14 cellular contexts compared by ENCODE assay signal in the genomic region with DNA sequence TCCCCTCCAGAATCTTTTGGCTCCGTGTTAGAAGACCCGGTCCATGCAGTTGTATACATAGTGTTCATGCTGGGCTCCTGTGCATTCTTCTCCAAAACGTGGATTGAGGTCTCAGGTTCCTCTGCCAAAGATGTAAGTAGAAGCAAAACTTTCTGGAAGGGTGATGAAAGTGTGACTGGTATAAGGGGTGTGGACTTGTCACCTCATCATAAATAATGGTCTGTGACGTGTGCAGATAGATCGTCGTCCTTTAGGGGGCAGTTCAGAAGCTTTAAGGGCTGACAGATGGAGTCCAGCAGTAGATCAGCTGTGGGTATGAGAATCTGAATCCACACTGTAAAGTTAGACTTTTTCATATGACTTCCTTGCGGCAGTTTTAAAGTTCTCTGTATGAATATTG. TPM values are rescaled to one million over a fixed set of nuclear protein-coding genes. Genes with fewer than 3 reads are reported as not detected.
DNase-seq lines count a peak whose midpoint lies in the region; TF ChIP-seq lines count a peak whose summit lies in the region.
"Had no signal": no experiment of that assay in that cellular context is flagged by ENCODE, and none has a peak within 500 bp of the region (broad histone marks: within the 10 kb centered on the region; RNA-seq: fewer than 3 reads in every experiment).

No MANE protein-coding gene starts in this region.

- no peak for TF ChIP-seq POLR2A in esophagus muscularis mucosa (IDR thresholded peaks at IDR 0.05; ENCODE audit: low read depth)

- H3K27me3 ChIP-seq in esophagus muscularis mucosa: no peaks in the 10 kb centered on the region
- H3K27me3 ChIP-seq: BE2C, heart left ventricle, vagina had no signal

- no peak for TF ChIP-seq CTCF in esophagus muscularis mucosa (IDR thresholded peaks at IDR 0.05)

- H3K9me3 ChIP-seq in esophagus muscularis mucosa: no peaks in the 10 kb centered on the region
- H3K9me3 ChIP-seq: BE2C, heart left ventricle, vagina had no signal

- peaks cover 88 to 100% (median 100%) of the 10 kb centered on the region in 4 donors for H3K36me3 ChIP-seq in esophagus muscularis mucosa

- no peak overlapping the region for H3K27ac ChIP-seq in esophagus muscularis mucosa (replicated peaks in 1 of 4)
- H3K27ac ChIP-seq: heart left ventricle, vagina had no signal

- 64% methylated on average over 7 of the region's 7 CpGs for WGBS in esophagus muscularis mucosa

- H3K4me3 ChIP-seq in Jurkat, Clone E6-1 (ENCODE audit: low read length): no peak overlapping the region
- no peak overlapping the region for H3K4me3 ChIP-seq in esophagus muscularis mucosa
- H3K4me3 ChIP-seq: heart left ventricle, vagina had no signal

- intact Hi-C loops in esophagus muscularis mucosa (cut with DNase I): no loop called here

- no peaks in the 10 kb centered on the region for H3K4me1 ChIP-seq in esophagus muscularis mucosa
- H3K4me1 ChIP-seq: BE2C, vagina had no signal

- DNase-seq in NCI-H2171 treated with DMSO at 0.1 percent for 48 hours (lab: John Stamatoyannopoulos, UW) (peak; percentile 6), NCI-H2171 (lab: John Stamatoyannopoulos, UW) (no peak), RKO (ENCODE audit: low spot score) (peak; percentile 63), esophagus muscularis mucosa (ENCODE audit: extremely low spot score) (peak; percentile 42), retina (no peak), NCI-H446 treated with DMSO at 0.1 percent for 48 hours (lab: John Stamatoyannopoulos, UW) (no peak), NCI-H2029 (lab: John Stamatoyannopoulos, UW) (no peak)
- peak; percentile 11 for DNase-seq in Jurkat, Clone E6-1 (ENCODE audit: low read depth, low spot score)
- DNase-seq: 8988T, heart left ventricle, NCI-H345, T-helper 2 cell had no signal

- no peak for TF ChIP-seq EP300 in esophagus muscularis mucosa (IDR thresholded peaks at IDR 0.05)

RNA-seq across cellular contexts. Expression of a gene that starts 15.2 kb away (rescaled TPM):
- polyA plus RNA-seq in Jurkat, Clone E6-1 (2012; ENCODE audit: insufficient read depth, insufficient read length): 104 TPM
- total RNA-seq in esophagus muscularis mucosa: 100 to 1,000 TPM in 1 of 4 donors, 10 to 100 TPM in 3; 67.7 to 110 (median 89.6) TPM

RNA-seq across cellular contexts. Expression of a gene that starts 56.1 kb away (rescaled TPM):
- 90.6 TPM for polyA plus RNA-seq in Jurkat, Clone E6-1 (2012; ENCODE audit: insufficient read depth, insufficient read length)
- 10 to 100 TPM; 21.4 to 28.9 (median 23.8) TPM for total RNA-seq in esophagus muscularis mucosa

Comparison
In these comparisons a context has a peak if more than half of its experiments do, and no peak if none do; other contexts are left out.
1. DNase-seq: peak in NCI-H2171 treated with DMSO at 0.1 percent for 48 hours (single experiment), Jurkat, Clone E6-1 (single experiment), RKO (single experiment) and esophagus muscularis mucosa (single experiment); none in NCI-H2171 (single experiment), retina (single experiment), NCI-H446 treated with DMSO at 0.1 percent for 48 hours (single experiment) and NCI-H2029 (single experiment).